Comparison of ENCODE assay signal across 11 cellular contexts in genomic region chr2:64666810-64667438, GRCh38. TPM values are rescaled to one million over a fixed set of nuclear protein-coding genes. Genes with fewer than 3 reads are reported as not detected.
A peak's percentile ranks its signal among the peaks of the same experiment; 100 is the strongest.
DNase-seq lines count a peak whose midpoint lies in the region; ATAC-seq and TF ChIP-seq lines count a peak whose summit lies in the region.
"Had no signal": no experiment of that assay in that cellular context is flagged by ENCODE, and none has a peak within 500 bp of the region (broad histone marks: within the 10 kb centered on the region; RNA-seq: fewer than 3 reads in every experiment).

No MANE protein-coding gene starts in this region.

- intact Hi-C loops in naive thymus-derived CD4-positive, alpha-beta T cell (cut with micrococcal nuclease) = loop anchor here (1.0 to 2.0 kb wide), 4 partner anchors 8 to 32 kb away; partner anchors contain the start of gene SERTAD2 (in 1 of the 2)

- H3K27me3 Mint-ChIP-seq in naive thymus-derived CD4-positive, alpha-beta T cell = no peaks in the 10 kb centered on the region

- H3K4me3 ChIP-seq in Peyer's patch = no peak overlapping the region
- H3K4me3 ChIP-seq in naive thymus-derived CD4-positive, alpha-beta T cell (ENCODE audit: low read length) = peak overlapping the region; percentile 12

- peaks cover 0 to 28% (median 4%) of the 10 kb centered on the region in 5 donors for H3K36me3 Mint-ChIP-seq in naive thymus-derived CD4-positive, alpha-beta T cell

- no peaks in the 10 kb centered on the region for H3K36me3 ChIP-seq in Peyer's patch
- H3K36me3 ChIP-seq in naive thymus-derived CD4-positive, alpha-beta T cell (ENCODE audit: control insufficient read depth in 2 of 3, insufficient read depth in 3 of 3, low read length in 3 of 3) = no peaks in the 10 kb centered on the region

- H3K9me3 Mint-ChIP-seq in naive thymus-derived CD4-positive, alpha-beta T cell = peaks cover 0 to 3% (median 0%) of the 10 kb centered on the region in 11 donors

- peak overlapping the region; percentile 34 to 71 (median 54) for H3K27ac ChIP-seq in Peyer's patch
- peak overlapping the region; percentile 58 for H3K27ac ChIP-seq in naive thymus-derived CD4-positive, alpha-beta T cell (ENCODE audit: low read depth, low read length)

- H3K4me3 Mint-ChIP-seq in naive thymus-derived CD4-positive, alpha-beta T cell = peak overlapping the region in 9 of 10 donors; percentile 3 to 76 (median 64)

- POLR2A ChIA-PET in naive thymus-derived CD4-positive, alpha-beta T cell (lab: Charles Lee) = interaction anchor here (0.6 to 8.6 kb wide), 19 partner anchors 8 to 934 kb away, joined by 3 to 244 read pairs (median 4); partner anchors contain the start of gene SERTAD2

- peaks cover 28 to 46% (median 35%) of the 10 kb centered on the region in 7 donors for H3K4me1 Mint-ChIP-seq in naive thymus-derived CD4-positive, alpha-beta T cell

- H3K27me3 ChIP-seq in Peyer's patch = no peaks in the 10 kb centered on the region
- H3K27me3 ChIP-seq in naive thymus-derived CD4-positive, alpha-beta T cell (ENCODE audit: control insufficient read depth in 2 of 2, insufficient read depth in 2 of 2, low read length in 2 of 2) = no peaks in the 10 kb centered on the region

- peak; percentile 88 for ATAC-seq in GM18517 (IDR thresholded peaks at IDR 0.05; ENCODE audit: unreplicated experiment)
- peak; percentile 78 for ATAC-seq in GM21723 (IDR thresholded peaks at IDR 0.05; ENCODE audit: unreplicated experiment)
- ATAC-seq in naive thymus-derived CD4-positive, alpha-beta T cell = peak; percentile 61
- no peak for ATAC-seq in HG03159 (IDR thresholded peaks at IDR 0.05; ENCODE audit: unreplicated experiment)

- no peak for TF ChIP-seq POLR2A in Peyer's patch (IDR thresholded peaks at IDR 0.05)

- CTCF ChIA-PET in naive thymus-derived CD4-positive, alpha-beta T cell (lab: Charles Lee) = interaction anchor here (0.6 to 6.9 kb wide), 8 partner anchors 9 to 201 kb away, joined by 3 to 80 read pairs (median 4); partner anchors contain the start of gene SERTAD2

- H3K27ac Mint-ChIP-seq in naive thymus-derived CD4-positive, alpha-beta T cell = peak overlapping the region in 3 of 9 donors; percentile 71 to 91 (median 85)

- no peak for DNase-seq in Peyer's patch
- peak in 3 of 9 donors; percentile 43 to 51 (median 51) for DNase-seq in naive thymus-derived CD4-positive, alpha-beta T cell
- DNase-seq in NK-92 treated with Interleukin-12 subunit alpha and Interleukin-12 subunit beta, amount 100 ng/mL, for 24 hours (lab: John Stamatoyannopoulos, UW) = no peak
- DNase-seq in mesenteric fat pad (ENCODE audit: low spot score) = no peak
- DNase-seq in amygdala (lab: John Stamatoyannopoulos, UW) = no peak
- DNase-seq: activated CD4-positive, alpha-beta T cell treated with anti-CD3 and anti-CD28 coated beads for 1 hour; cortex of kidney; NCI-H226 had no signal

- H3K9me3 ChIP-seq in Peyer's patch = no peaks in the 10 kb centered on the region
- H3K9me3 ChIP-seq in naive thymus-derived CD4-positive, alpha-beta T cell (ENCODE audit: control insufficient read depth in 2 of 3, low read length in 3 of 3) = no peaks in the 10 kb centered on the region

- peaks cover 0 to 15% (median 0%) of the 10 kb centered on the region in 4 donors for H3K4me1 ChIP-seq in Peyer's patch
- peaks cover 15 to 55% of the 10 kb centered on the region in 2 donors for H3K4me1 ChIP-seq in naive thymus-derived CD4-positive, alpha-beta T cell (ENCODE audit: control insufficient read depth in 2 of 2, insufficient read depth in 2 of 2, low read length in 2 of 2)

- TF ChIP-seq CTCF in Peyer's patch (IDR thresholded peaks at IDR 0.05) = no peak

RNA-seq across cellular contexts. Expression of gene SERTAD2, which starts 13.2 kb away (rescaled TPM):
- 10 to 100 TPM in 1 of 4 donors, 1 to 10 TPM in 3; 8.7 to 10.3 (median 9.8) TPM for total RNA-seq in Peyer's patch
- total RNA-seq in naive thymus-derived CD4-positive, alpha-beta T cell = 10 to 100 TPM; 34.3 to 43.8 (median 40.1) TPM
- 1 to 10 TPM; 5.2 to 6.9 TPM for polyA plus RNA-seq in naive thymus-derived CD4-positive, alpha-beta T cell
- 19.7 TPM for total RNA-seq in mesenteric fat pad
